Comparison of ENCODE assay signal across 19 cellular contexts in the genomic region with DNA sequence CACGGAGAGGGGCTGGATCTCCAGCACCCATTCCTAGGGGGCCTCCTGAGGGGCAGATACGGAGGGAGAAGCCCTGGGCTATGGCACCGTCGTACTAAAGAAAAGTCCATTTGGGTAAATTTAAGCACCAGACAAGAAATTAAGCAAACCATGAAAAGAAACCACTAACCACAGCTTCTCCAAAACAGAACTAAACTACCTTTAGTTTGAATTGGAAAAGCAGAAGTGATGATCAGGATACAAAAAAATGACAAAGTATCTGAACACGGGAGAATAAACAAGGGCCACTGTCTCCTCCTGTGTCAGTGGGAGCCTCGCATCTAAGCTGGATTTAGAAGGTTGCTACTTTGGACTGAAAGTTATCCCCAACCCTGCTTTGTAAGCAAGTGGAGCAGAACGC.
DNase-seq lines count a peak whose midpoint lies in the region; ATAC-seq and TF ChIP-seq lines count a peak whose summit lies in the region.
"Had no signal": no experiment of that assay in that cellular context is flagged by ENCODE, and none has a peak within 500 bp of the region (broad histone marks: within the 10 kb centered on the region; RNA-seq: fewer than 3 reads in every experiment).

No MANE protein-coding gene starts in this region.

- TF ChIP-seq CTCF in OCI-LY3 (IDR thresholded peaks at IDR 0.05; ENCODE audit: low read depth, low read length) = no peak

- no peak overlapping the region for H3K9ac ChIP-seq in OCI-LY3 (ENCODE audit: low read length)
- H3K9ac ChIP-seq: KMS-11 had no signal

- no peaks in the 10 kb centered on the region for H3K9me3 ChIP-seq in OCI-LY3 (ENCODE audit: insufficient read depth, low read length)
- H3K9me3 ChIP-seq: HAP-1 had no signal

- peak overlapping the region; percentile 46 for H3K4me2 ChIP-seq in OCI-LY3 (ENCODE audit: low read length)
- H3K4me2 ChIP-seq: KMS-11 had no signal

- H3K79me2 ChIP-seq in OCI-LY3 (ENCODE audit: low read length) = no peaks in the 10 kb centered on the region

- no peaks in the 10 kb centered on the region for H3K36me3 ChIP-seq in OCI-LY3 (replicated peaks; ENCODE audit: low read depth, low read length)
- H3K36me3 ChIP-seq: cardiac muscle cell, HAP-1 had no signal

- ATAC-seq in HG03095 (IDR thresholded peaks at IDR 0.05; ENCODE audit: unreplicated experiment) (no peak), GM21360 (IDR thresholded peaks at IDR 0.05; ENCODE audit: unreplicated experiment) (no peak)
- ATAC-seq: activated naive CD4-positive, alpha-beta T cell treated with anti-CD3 and anti-CD28 coated beads, Interleukin-2, amount 50 U/mL, for 72 hours; CD8-positive, alpha-beta T cell; right cardiac atrium had no signal

- H3K4me1 ChIP-seq in OCI-LY3 (ENCODE audit: low read length) = peaks cover 14% of the 10 kb centered on the region

- H4K20me1 ChIP-seq in OCI-LY3 (ENCODE audit: insufficient read depth, low read length) = peaks cover 24% of the 10 kb centered on the region

- H3K27me3 ChIP-seq in OCI-LY3 (ENCODE audit: low read depth, low read length) = peaks cover 35% of the 10 kb centered on the region
- H3K27me3 ChIP-seq: cardiac muscle cell had no signal

- no peak overlapping the region; the same call in 1 of the 2 replicates for H3K4me3 ChIP-seq in OCI-LY3 (ENCODE audit: low read length)
- H3K4me3 ChIP-seq: cardiac muscle cell, HAP-1 had no signal

- no peak overlapping the region for H2AFZ ChIP-seq in OCI-LY3 (ENCODE audit: low read depth, low read length)

- DNase-seq in NCI-H2107 treated with DMSO at 0.1 percent for 48 hours (lab: John Stamatoyannopoulos, UW; ENCODE audit: unreplicated experiment) (peak; percentile 44), NCI-H2107 (lab: John Stamatoyannopoulos, UW) (no peak), amygdala (lab: John Stamatoyannopoulos, UW) (no peak)
- DNase-seq: 8988T; activated CD8-positive, alpha-beta memory T cell treated with anti-CD3 and anti-CD28 coated beads, Interleukin-2, amount 50 U/mL, for 4 hours; CD8-positive, alpha-beta T cell; foreskin fibroblast; NCI-H1694 treated with DMSO at 0.1 percent for 48 hours; NCI-H748 treated with DMSO at 0.1 percent for 48 hours; right cardiac atrium had no signal

- H3K27ac ChIP-seq in OCI-LY3 (ENCODE audit: low read length) (no peak overlapping the region), cingulate gyrus (ENCODE audit: low read depth, low read length) (peak overlapping the region; percentile 91), temporal lobe (ENCODE audit: low read depth, low read length) (peak overlapping the region; percentile 95)
- H3K27ac ChIP-seq: cardiac muscle cell, KMS-11 had no signal
